8 cellular contexts compared by ENCODE assay signal in the genomic region with DNA sequence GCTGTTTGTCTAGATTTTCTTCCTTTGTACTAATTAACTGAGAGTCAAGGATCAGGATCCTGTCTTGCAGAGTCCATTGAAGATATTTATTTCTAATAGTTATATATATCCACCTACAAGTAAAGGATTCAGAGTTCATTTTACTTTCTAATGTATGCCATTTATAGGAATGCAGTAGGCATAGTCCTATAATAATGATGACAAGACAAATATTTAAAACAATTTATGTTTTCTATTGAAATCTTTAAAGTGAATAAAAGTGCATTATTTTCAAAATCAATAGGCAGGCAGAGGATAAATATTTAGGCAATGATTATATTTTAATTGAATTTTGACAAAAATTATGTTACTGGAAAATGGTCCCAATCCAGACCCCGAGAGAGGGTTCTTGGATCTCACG.
"Had no signal": no experiment of that assay in that cellular context is flagged by ENCODE, and none has a peak within 500 bp of the region (broad histone marks: within the 10 kb centered on the region; RNA-seq: fewer than 3 reads in every experiment).

No MANE protein-coding gene starts in this region.

- H3K4me2 ChIP-seq: GM23338, KMS-11 had no signal

- H2AFZ ChIP-seq: GM23338 had no signal

- DNase-seq: H9, HCEC 1CT, KBM-7 had no signal

- FAIRE-seq: H1, H54, HTR-8/SVneo had no signal

- ATAC-seq: GM23338 had no signal

- H3K27ac ChIP-seq: KMS-11 had no signal

- H3K9ac ChIP-seq: KMS-11 had no signal

- H3K4me3 ChIP-seq: GM23338 had no signal
